1 cellular context compared by ENCODE assay signal in genomic region chr14:36509056-36509917, GRCh38.
TF ChIP-seq lines count a peak whose summit lies in the region.

No MANE protein-coding gene starts in this region.

TF ChIP-seq in GM23338, 12 proteins besides CTCF, POLR2A, EP300 and RAD21 (continued from another document):
- TF ChIP-seq, protein P1, sequence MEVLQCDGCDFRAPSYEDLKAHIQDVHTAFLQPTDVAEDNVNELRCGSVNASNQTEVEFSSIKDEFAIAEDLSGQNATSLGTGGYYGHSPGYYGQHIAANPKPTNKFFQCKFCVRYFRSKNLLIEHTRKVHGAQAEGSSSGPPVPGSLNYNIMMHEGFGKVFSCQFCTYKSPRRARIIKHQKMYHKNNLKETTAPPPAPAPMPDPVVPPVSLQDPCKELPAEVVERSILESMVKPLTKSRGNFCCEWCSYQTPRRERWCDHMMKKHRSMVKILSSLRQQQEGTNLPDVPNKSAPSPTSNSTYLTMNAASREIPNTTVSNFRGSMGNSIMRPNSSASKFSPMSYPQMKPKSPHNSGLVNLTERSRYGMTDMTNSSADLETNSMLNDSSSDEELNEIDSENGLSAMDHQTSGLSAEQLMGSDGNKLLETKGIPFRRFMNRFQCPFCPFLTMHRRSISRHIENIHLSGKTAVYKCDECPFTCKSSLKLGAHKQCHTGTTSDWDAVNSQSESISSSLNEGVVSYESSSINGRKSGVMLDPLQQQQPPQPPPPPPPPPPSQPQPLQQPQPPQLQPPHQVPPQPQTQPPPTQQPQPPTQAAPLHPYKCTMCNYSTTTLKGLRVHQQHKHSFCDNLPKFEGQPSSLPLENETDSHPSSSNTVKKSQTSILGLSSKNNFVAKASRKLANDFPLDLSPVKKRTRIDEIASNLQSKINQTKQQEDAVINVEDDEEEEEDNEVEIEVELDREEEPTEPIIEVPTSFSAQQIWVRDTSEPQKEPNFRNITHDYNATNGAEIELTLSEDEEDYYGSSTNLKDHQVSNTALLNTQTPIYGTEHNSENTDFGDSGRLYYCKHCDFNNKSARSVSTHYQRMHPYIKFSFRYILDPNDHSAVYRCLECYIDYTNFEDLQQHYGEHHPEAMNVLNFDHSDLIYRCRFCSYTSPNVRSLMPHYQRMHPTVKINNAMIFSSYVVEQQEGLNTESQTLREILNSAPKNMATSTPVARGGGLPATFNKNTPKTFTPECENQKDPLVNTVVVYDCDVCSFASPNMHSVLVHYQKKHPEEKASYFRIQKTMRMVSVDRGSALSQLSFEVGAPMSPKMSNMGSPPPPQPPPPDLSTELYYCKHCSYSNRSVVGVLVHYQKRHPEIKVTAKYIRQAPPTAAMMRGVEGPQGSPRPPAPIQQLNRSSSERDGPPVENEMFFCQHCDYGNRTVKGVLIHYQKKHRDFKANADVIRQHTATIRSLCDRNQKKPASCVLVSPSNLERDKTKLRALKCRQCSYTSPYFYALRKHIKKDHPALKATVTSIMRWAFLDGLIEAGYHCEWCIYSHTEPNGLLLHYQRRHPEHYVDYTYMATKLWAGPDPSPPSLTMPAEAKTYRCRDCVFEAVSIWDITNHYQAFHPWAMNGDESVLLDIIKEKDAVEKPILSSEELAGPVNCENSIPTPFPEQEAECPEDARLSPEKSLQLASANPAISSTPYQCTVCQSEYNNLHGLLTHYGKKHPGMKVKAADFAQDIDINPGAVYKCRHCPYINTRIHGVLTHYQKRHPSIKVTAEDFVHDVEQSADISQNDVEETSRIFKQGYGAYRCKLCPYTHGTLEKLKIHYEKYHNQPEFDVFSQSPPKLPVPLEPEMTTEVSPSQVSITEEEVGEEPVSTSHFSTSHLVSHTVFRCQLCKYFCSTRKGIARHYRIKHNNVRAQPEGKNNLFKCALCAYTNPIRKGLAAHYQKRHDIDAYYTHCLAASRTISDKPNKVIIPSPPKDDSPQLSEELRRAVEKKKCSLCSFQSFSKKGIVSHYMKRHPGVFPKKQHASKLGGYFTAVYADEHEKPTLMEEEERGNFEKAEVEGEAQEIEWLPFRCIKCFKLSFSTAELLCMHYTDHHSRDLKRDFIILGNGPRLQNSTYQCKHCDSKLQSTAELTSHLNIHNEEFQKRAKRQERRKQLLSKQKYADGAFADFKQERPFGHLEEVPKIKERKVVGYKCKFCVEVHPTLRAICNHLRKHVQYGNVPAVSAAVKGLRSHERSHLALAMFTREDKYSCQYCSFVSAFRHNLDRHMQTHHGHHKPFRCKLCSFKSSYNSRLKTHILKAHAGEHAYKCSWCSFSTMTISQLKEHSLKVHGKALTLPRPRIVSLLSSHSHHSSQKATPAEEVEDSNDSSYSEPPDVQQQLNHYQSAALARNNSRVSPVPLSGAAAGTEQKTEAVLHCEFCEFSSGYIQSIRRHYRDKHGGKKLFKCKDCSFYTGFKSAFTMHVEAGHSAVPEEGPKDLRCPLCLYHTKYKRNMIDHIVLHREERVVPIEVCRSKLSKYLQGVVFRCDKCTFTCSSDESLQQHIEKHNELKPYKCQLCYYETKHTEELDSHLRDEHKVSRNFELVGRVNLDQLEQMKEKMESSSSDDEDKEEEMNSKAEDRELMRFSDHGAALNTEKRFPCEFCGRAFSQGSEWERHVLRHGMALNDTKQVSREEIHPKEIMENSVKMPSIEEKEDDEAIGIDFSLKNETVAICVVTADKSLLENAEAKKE (CRISPR knock-in tag; IDR thresholded peaks at IDR 0.05), result no peak
- TF ChIP-seq EZH2 (IDR thresholded peaks at IDR 0.05; ENCODE audit: low read depth, unreplicated experiment) (peak; percentile 80), NANOG (IDR thresholded peaks at IDR 0.05; ENCODE audit: borderline replicate concordance) (peak; percentile 42; the same call in 1 of the 2 replicates), POLR2AphosphoS5 (IDR thresholded peaks at IDR 0.05; ENCODE audit: low read depth) (no peak), ZNF114 (CRISPR knock-in tag; IDR thresholded peaks at IDR 0.05) (no peak), STAT1 (IDR thresholded peaks at IDR 0.05; ENCODE audit: unreplicated experiment) (no peak)
